ENCODE assay signal across 8 cellular contexts in the genomic region with DNA sequence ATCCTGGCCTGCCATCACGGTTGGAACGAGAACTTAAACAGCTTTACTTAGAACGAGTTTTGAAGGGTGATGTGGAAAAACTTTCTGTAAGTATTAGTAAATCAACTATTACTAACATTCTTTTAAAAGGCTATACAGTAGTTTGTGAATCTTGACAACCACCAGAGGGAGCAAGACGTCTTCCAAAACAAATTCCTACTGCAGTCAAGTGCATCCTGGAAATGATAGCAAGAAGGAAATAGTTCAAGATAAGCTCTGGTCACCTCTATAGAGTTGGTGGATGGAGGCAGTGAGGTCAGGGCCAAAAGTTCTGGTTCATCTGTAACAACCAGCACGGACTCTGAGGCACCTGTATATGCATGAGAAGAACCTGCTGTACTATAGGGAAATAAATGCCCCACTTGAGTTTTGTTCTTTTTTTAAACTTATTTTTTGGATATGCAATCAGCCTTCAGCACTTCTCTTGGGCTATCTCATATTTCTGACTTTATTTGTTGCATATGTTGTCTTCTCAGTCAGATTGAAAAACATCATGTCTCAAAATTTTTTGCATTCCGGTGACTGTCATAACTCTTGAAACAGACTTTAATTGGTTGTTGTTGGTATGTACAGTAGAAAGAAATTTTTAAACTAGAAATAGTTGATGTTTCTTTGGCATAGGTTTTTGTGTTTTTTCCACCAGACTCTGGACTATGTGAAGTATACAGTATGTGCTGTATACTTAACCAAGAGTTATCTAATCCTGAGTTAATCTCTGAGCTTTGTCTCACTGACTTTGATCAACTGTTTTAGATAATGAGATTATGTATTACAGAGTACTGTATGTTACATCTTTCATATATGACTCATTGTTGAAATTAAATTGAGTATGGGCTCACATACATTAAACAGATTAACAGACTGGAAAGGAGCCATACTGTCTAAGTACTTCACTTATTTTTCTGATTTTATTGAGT. TPM values are rescaled to one million over a fixed set of nuclear protein-coding genes. Genes with fewer than 3 reads are reported as not detected.
DNase-seq lines count a peak whose midpoint lies in the region; ATAC-seq and TF ChIP-seq lines count a peak whose summit lies in the region.

No MANE protein-coding gene starts in this region.

- no peak overlapping the region for H3K4me3 ChIP-seq in liver (ENCODE audit: low read depth in 1 of 3, low read length in 3 of 3)
- no peak overlapping the region for H3K4me3 ChIP-seq in upper lobe of left lung

- no peak for TF ChIP-seq EP300 in upper lobe of left lung (IDR thresholded peaks at IDR 0.05)

- H3K27ac ChIP-seq in liver (ENCODE audit: low read depth in 1 of 2, low read length in 2 of 2) (no peak overlapping the region), upper lobe of left lung (peak overlapping the region in 1 of 4 donors; percentile 14)

- H3K9me3 ChIP-seq in liver (ENCODE audit: control insufficient read depth in 4 of 4, low read length in 3 of 4) = no peaks in the 10 kb centered on the region
- no peaks in the 10 kb centered on the region for H3K9me3 ChIP-seq in upper lobe of left lung

- TF ChIP-seq RAD21 in liver (IDR thresholded peaks at IDR 0.05) = peak; percentile 96 to 97

- no peak overlapping the region for H3K9ac ChIP-seq in liver (ENCODE audit: low read depth in 1 of 2, low read length in 2 of 2)

- DNase-seq in DMS79 (lab: John Stamatoyannopoulos, UW) = peak; percentile 34
- peak; percentile 25 for DNase-seq in HuH-7.5 (ENCODE audit: low spot score)
- peak; percentile 53 for DNase-seq in OCI-M1 (lab: John Stamatoyannopoulos, UW)
- peak; percentile 74 to 81 for DNase-seq in dermis microvascular lymphatic vessel endothelial cell (ENCODE audit: low read depth in 2 of 2)
- DNase-seq in upper lobe of left lung = no peak
- no peak for DNase-seq in effector CD4-positive, alpha-beta T cell
- DNase-seq in NK-92 (lab: John Stamatoyannopoulos, UW; ENCODE audit: unreplicated experiment) = no peak

- TF ChIP-seq CTCF in liver (IDR thresholded peaks at IDR 0.05; ENCODE audit: low read depth, low read length, missing input control) = peak; percentile 63
- peak; percentile 46 to 85 (median 74) for TF ChIP-seq CTCF in upper lobe of left lung (IDR thresholded peaks at IDR 0.05)

- WGBS in liver = 39% methylated on average over 6 of the region's 6 CpGs
- WGBS in upper lobe of left lung, 2 donors = 40 to 47% methylated on average over 6 of the region's 6 CpGs

- peak in 1 of 2 donors; percentile 76 for ATAC-seq in upper lobe of left lung (ENCODE audit: low FRiP score in 2 of 2)

- no peaks in the 10 kb centered on the region for H3K27me3 ChIP-seq in liver (ENCODE audit: control insufficient read depth in 4 of 4, insufficient read depth in 4 of 4, low read length in 3 of 4)
- no peaks in the 10 kb centered on the region for H3K27me3 ChIP-seq in upper lobe of left lung

- H3K4me1 ChIP-seq in liver (ENCODE audit: control insufficient read depth in 4 of 4, insufficient read depth in 4 of 4, low read length in 3 of 4) (no peaks in the 10 kb centered on the region), upper lobe of left lung (peaks cover 0 to 9% (median 8%) of the 10 kb centered on the region in 4 donors)

- peaks cover 0 to 29% (median 14%) of the 10 kb centered on the region in 4 donors for H3K36me3 ChIP-seq in liver (ENCODE audit: control insufficient read depth in 4 of 4, insufficient read depth in 3 of 4, low read depth in 1 of 4, low read length in 3 of 4)
- H3K36me3 ChIP-seq in upper lobe of left lung = peaks cover 2 to 64% (median 20%) of the 10 kb centered on the region in 4 donors

- no peak for TF ChIP-seq POLR2A in upper lobe of left lung (IDR thresholded peaks at IDR 0.05)

TF ChIP-seq in liver, 16 proteins besides CTCF, POLR2A, EP300 and RAD21:
- TF ChIP-seq JUND (IDR thresholded peaks at IDR 0.05) (no peak), RXRA (IDR thresholded peaks at IDR 0.05) (peak in 1 of 2 donors; percentile 25), NR2F2 (IDR thresholded peaks at IDR 0.05) (peak; percentile 68), FOXA2 (IDR thresholded peaks at IDR 0.05) (no peak), SP1 (IDR thresholded peaks at IDR 0.05) (no peak)

RNA-seq across cellular contexts. Expression of a gene that starts 37.7 kb away (rescaled TPM):
- 95.9 and 110 TPM in 2 replicates for total RNA-seq in dermis microvascular lymphatic vessel endothelial cell
- total RNA-seq in liver = 10 to 100 TPM; 48.9 to 72.0 TPM
- 10 to 100 TPM; 21.6 to 42.9 TPM for polyA plus RNA-seq in liver
- total RNA-seq in upper lobe of left lung = 100 to 1,000 TPM in 3 of 6 donors, 10 to 100 TPM in 3; 39.6 to 266 (median 114) TPM

Comparison
In these comparisons a context has a peak if more than half of its experiments do, and no peak if none do; other contexts are left out.
1. DNase-seq: peak in DMS79 (single experiment), HuH-7.5 (single experiment), OCI-M1 (single experiment) and dermis microvascular lymphatic vessel endothelial cell (2 of 2); none in upper lobe of left lung (0 of 2), effector CD4-positive, alpha-beta T cell (single experiment) and NK-92 (single experiment).